Comparison of ENCODE assay signal across 33 cellular contexts in genomic region chr2:204174034-204174433, GRCh38.
A peak's percentile ranks its signal among the peaks of the same experiment; 100 is the strongest.
DNase-seq lines count a peak whose midpoint lies in the region; ATAC-seq, FAIRE-seq and TF ChIP-seq lines count a peak whose summit lies in the region.
"Had no signal": no experiment of that assay in that cellular context is flagged by ENCODE, and none has a peak within 500 bp of the region (broad histone marks: within the 10 kb centered on the region; RNA-seq: fewer than 3 reads in every experiment).

No MANE protein-coding gene starts in this region.

- H3K27ac ChIP-seq in WERI-Rb-1, result peak overlapping the region; percentile 84
- H3K27ac ChIP-seq: 22Rv1; A549; BLaER1; BLaER1 treated with 17β-estradiol and CSF1 and Interleukin-3, amounts not matched to agents 10 nM and 100 nM; C4-2B had no signal

- peak; percentile 13 for FAIRE-seq in urothelium cell line (lab: Jason Lieb, UNC)
- FAIRE-seq: A204.1, A549, D721Med had no signal

- peaks cover 15% of the 10 kb centered on the region for H3K9me3 ChIP-seq in WERI-Rb-1 (ENCODE audit: severe bottlenecking)
- H3K9me3 ChIP-seq: A549; BLaER1; BLaER1 treated with 17β-estradiol and CSF1 and Interleukin-3, amounts not matched to agents 10 nM and 100 nM; Caco-2 had no signal

- TF ChIP-seq CTCF in WERI-Rb-1 (IDR thresholded peaks at IDR 0.05; ENCODE audit: low read depth, low read length), result no peak

- DNase-seq in WERI-Rb-1, result no peak
- DNase-seq in sciatic nerve (ENCODE audit: low spot score), result no peak
- no peak for DNase-seq in urothelium cell line (ENCODE audit: low spot score)
- DNase-seq in mesenteric fat pad (ENCODE audit: low spot score), result no peak
- DNase-seq in NCI-H82 treated with DMSO at 0.1 percent for 48 hours (lab: John Stamatoyannopoulos, UW; ENCODE audit: unreplicated experiment), result no peak
- DNase-seq: 8988T; ACHN; AML-193; BE2C; C1 segment of cervical spinal cord; Caco-2; Calu3; CD4-positive, alpha-beta memory T cell; CD4-positive, alpha-beta T cell; CD4-positive, CD25-positive, alpha-beta regulatory T cell; CD8-positive, alpha-beta memory T cell; CD8-positive, alpha-beta T cell; COR-L47; DMS 273 treated with DMSO at 0.1 percent for 48 hours; DMS153; DMS53; DMS79; DMS79 treated with DMSO at 0.1 percent for 48 hours; DND-41; EL had no signal

- peak; percentile 61 for ATAC-seq in sciatic nerve
- no peak for ATAC-seq in GM21723 (IDR thresholded peaks at IDR 0.05; ENCODE audit: unreplicated experiment)
- ATAC-seq: A549; CD8-positive, alpha-beta T cell had no signal

- no peak overlapping the region for H3K4me3 ChIP-seq in WERI-Rb-1 (ENCODE audit: low read depth, low read length)
- H3K4me3 ChIP-seq: A549; BLaER1; BLaER1 treated with 17β-estradiol and CSF1 and Interleukin-3, amounts not matched to agents 10 nM and 100 nM had no signal

- intact Hi-C loops in sciatic nerve (cut with DNase I), result no loop called here

- no peaks in the 10 kb centered on the region for H3K27me3 ChIP-seq in WERI-Rb-1 (ENCODE audit: insufficient read depth, low read depth, severe bottlenecking)
- H3K27me3 ChIP-seq: BE2C; BLaER1; BLaER1 treated with 17β-estradiol and CSF1 and Interleukin-3, amounts not matched to agents 10 nM and 100 nM had no signal

- H3K36me3 ChIP-seq in WERI-Rb-1, result peaks cover 4% of the 10 kb centered on the region; the same call in 1 of the 2 replicates
- H3K36me3 ChIP-seq: BE2C; BLaER1; BLaER1 treated with 17β-estradiol and CSF1 and Interleukin-3, amounts not matched to agents 10 nM and 100 nM had no signal
